Comparison of ENCODE assay signal across 10 cellular contexts in the genomic region with DNA sequence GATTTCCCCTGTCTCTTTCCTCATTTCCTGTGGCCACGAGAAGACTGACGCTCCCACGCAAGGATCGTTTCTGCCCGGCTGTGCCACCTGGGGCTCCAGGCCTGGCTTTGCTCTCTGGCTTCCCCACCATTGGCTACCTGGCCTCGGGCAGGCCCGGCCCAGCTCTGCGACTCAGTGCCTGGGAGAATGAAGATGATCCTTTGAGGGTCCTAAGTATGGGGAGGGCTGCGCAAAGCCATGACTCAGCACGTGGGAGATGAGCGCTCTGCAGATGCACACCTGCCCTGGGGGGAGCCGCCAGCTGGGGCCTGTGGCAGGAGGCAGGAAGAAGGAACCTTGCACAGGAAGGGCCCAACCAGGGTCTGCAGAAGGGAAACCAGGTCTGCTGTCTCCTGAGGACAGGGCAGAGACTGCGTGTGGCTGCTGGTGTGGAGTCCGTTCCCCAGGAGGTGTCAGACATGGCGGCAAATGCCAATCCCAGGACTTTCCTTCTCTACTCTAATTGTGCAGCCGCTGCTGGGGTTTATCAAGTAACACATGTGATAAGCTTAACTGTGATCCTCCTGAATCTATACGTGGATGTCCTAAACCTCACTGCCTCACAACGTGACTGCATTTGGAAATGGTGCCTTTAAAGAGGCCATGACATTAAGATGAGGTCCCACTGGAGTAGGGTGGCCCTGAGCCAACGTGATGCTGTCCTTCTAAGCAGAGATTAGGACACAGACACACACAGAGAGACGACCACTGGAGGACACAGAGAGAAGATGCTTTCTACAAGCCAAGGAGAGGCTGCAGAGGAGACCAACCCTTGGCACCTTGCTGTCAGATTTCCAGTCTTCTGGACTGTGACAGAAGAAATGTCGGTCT. TPM values are rescaled to one million over a fixed set of nuclear protein-coding genes. Genes with fewer than 3 reads are reported as not detected.
DNase-seq lines count a peak whose midpoint lies in the region; ATAC-seq, FAIRE-seq and TF ChIP-seq lines count a peak whose summit lies in the region.
"Had no signal": no experiment of that assay in that cellular context is flagged by ENCODE, and none has a peak within 500 bp of the region (broad histone marks: within the 10 kb centered on the region; RNA-seq: fewer than 3 reads in every experiment).

No MANE protein-coding gene starts in this region.

- in situ Hi-C loops in Panc1 (cut with HindIII; ENCODE audit: low pct_unique_long_range_greater_than_20kb, low sequenced_read_pairs) = no loop called here

- TF ChIP-seq CTCF in liver (IDR thresholded peaks at IDR 0.05; ENCODE audit: low read depth, low read length, missing input control) = no peak
- no peak for TF ChIP-seq CTCF in right lobe of liver (IDR thresholded peaks at IDR 0.05)
- TF ChIP-seq CTCF in Panc1 (IDR thresholded peaks at IDR 0.05) = no peak

- H3K36me3 ChIP-seq in liver (ENCODE audit: control insufficient read depth in 4 of 4, insufficient read depth in 3 of 4, low read depth in 1 of 4, low read length in 3 of 4) = peaks cover 0 to 9% (median 1%) of the 10 kb centered on the region in 4 donors
- H3K36me3 ChIP-seq in right lobe of liver = peaks cover 0 to 10% (median 0%) of the 10 kb centered on the region in 4 donors
- no peaks in the 10 kb centered on the region; the same call in 1 of the 2 replicates for H3K36me3 ChIP-seq in Panc1 (ENCODE audit: control insufficient read depth, insufficient read depth, low read length)
- H3K36me3 ChIP-seq in effector memory CD4-positive, alpha-beta T cell (ENCODE audit: control insufficient read depth, insufficient read depth, low read length) = peaks cover 29% of the 10 kb centered on the region
- H3K36me3 ChIP-seq in small intestine (ENCODE audit: control insufficient read depth in 2 of 2, insufficient read depth in 2 of 2, low read length in 2 of 2) = peaks cover 0 to 2% of the 10 kb centered on the region in 2 donors

- POLR2A ChIA-PET in Panc1 (lab: Charles Lee) = interaction anchor here (0.6 kb wide), 1 partner anchor 32 kb away, joined by 15 read pairs; no protein-coding TSS in a partner anchor

- no peak for DNase-seq in right lobe of liver
- DNase-seq in Panc1 (ENCODE audit: low read depth, low spot score) = no peak
- DNase-seq in effector memory CD4-positive, alpha-beta T cell = peak in 1 of 3 donors; percentile 18
- peak; percentile 42 for DNase-seq in ureter (ENCODE audit: low spot score)
- DNase-seq in NCI-H1930 (lab: John Stamatoyannopoulos, UW) = no peak
- no peak for DNase-seq in small intestine
- DNase-seq: COR-L47 had no signal

- no peak for ATAC-seq in right lobe of liver
- no peak for ATAC-seq in Panc1
- ATAC-seq in GM19452 (IDR thresholded peaks at IDR 0.05; ENCODE audit: unreplicated experiment) = no peak

- H3K4me1 ChIP-seq in liver (ENCODE audit: control insufficient read depth in 4 of 4, insufficient read depth in 4 of 4, low read length in 3 of 4) = peaks cover 4 to 22% (median 14%) of the 10 kb centered on the region in 4 donors
- H3K4me1 ChIP-seq in right lobe of liver = peaks cover 0 to 27% (median 19%) of the 10 kb centered on the region in 4 donors
- H3K4me1 ChIP-seq in Panc1 (ENCODE audit: control insufficient read depth, insufficient read depth, low read length) = peaks cover 80% of the 10 kb centered on the region
- peaks cover 62% of the 10 kb centered on the region for H3K4me1 ChIP-seq in effector memory CD4-positive, alpha-beta T cell (ENCODE audit: control insufficient read depth, insufficient read depth, low read length, poor library complexity, severe bottlenecking)
- H3K4me1 ChIP-seq in small intestine (ENCODE audit: control insufficient read depth in 2 of 2, insufficient read depth in 1 of 2, low read depth in 1 of 2, low read length in 1 of 2) = peaks cover 15 to 24% of the 10 kb centered on the region in 2 donors

- CTCF ChIA-PET in Panc1 (lab: Charles Lee) = no interaction called here

- TF ChIP-seq POLR2A in right lobe of liver (IDR thresholded peaks at IDR 0.05) = no peak

- H3K27me3 ChIP-seq in liver (ENCODE audit: control insufficient read depth in 4 of 4, insufficient read depth in 4 of 4, low read length in 3 of 4) (no peaks in the 10 kb centered on the region), right lobe of liver (no peaks in the 10 kb centered on the region), Panc1 (ENCODE audit: control insufficient read depth, insufficient read depth, low read length) (no peaks in the 10 kb centered on the region), small intestine (ENCODE audit: control insufficient read depth in 2 of 2, insufficient read depth in 2 of 2, low read length in 2 of 2) (no peaks in the 10 kb centered on the region)
- H3K27me3 ChIP-seq in effector memory CD4-positive, alpha-beta T cell (replicated peaks; ENCODE audit: control insufficient read depth, insufficient read depth, low read length, poor library complexity, severe bottlenecking) = no peaks in the 10 kb centered on the region

- H3K9ac ChIP-seq in liver (ENCODE audit: low read depth in 1 of 2, low read length in 2 of 2) = no peak overlapping the region
- H3K9ac ChIP-seq: parathyroid adenoma had no signal

- WGBS in liver = 87% methylated on average over 21 of the region's 21 CpGs
- WGBS in right lobe of liver (ENCODE audit: insufficient coverage, low coverage, low lambda C conversion rate, missing lambda C conversion rate) = 65% methylated on average over 12 of the region's 21 CpGs
- 74 to 79% (median 79%) methylated on average over 21 of the region's 21 CpGs for WGBS in small intestine, 3 donors

- intact Hi-C loops in right lobe of liver (cut with DNase I) (no loop called here), Panc1 (cut with micrococcal nuclease; ENCODE audit: unreplicated experiment) (no loop called here)

- FAIRE-seq in small intestine (lab: Jason Lieb, UNC) = no peak

- H3K27ac ChIP-seq in liver (ENCODE audit: low read depth in 1 of 2, low read length in 2 of 2) (peak overlapping the region; percentile 20 to 25), right lobe of liver (peak overlapping the region in 1 of 3 donors; percentile 35), Panc1 (ENCODE audit: low read length) (peak overlapping the region; percentile 95), small intestine (ENCODE audit: low read depth in 1 of 2, low read length in 1 of 2) (peak overlapping the region in 1 of 2 donors; percentile 1)
- peak overlapping the region; percentile 83 for H3K27ac ChIP-seq in effector memory CD4-positive, alpha-beta T cell (ENCODE audit: insufficient read depth, low read length, poor library complexity, severe bottlenecking)

- TF ChIP-seq RAD21 in liver (IDR thresholded peaks at IDR 0.05) = no peak

- H3K9me3 ChIP-seq in liver (ENCODE audit: control insufficient read depth in 4 of 4, low read length in 3 of 4) (no peaks in the 10 kb centered on the region), right lobe of liver (no peaks in the 10 kb centered on the region), Panc1 (ENCODE audit: control insufficient read depth, insufficient read depth, low read depth, low read length) (no peaks in the 10 kb centered on the region), small intestine (ENCODE audit: control insufficient read depth, low read depth) (no peaks in the 10 kb centered on the region)
- H3K9me3 ChIP-seq in effector memory CD4-positive, alpha-beta T cell (ENCODE audit: control insufficient read depth, low read length) = no peaks in the 10 kb centered on the region

- no TSS peak for BruUV-seq in Panc1 (replicated peaks; lab: Mats Ljungman, UMichigan)

- no peak overlapping the region for H3K4me3 ChIP-seq in liver (ENCODE audit: low read depth in 1 of 3, low read length in 3 of 3)
- H3K4me3 ChIP-seq in right lobe of liver = no peak overlapping the region
- no peak overlapping the region for H3K4me3 ChIP-seq in Panc1 (ENCODE audit: low read depth in 2 of 2, low read length in 2 of 2)
- peak overlapping the region; percentile 7 for H3K4me3 ChIP-seq in effector memory CD4-positive, alpha-beta T cell (ENCODE audit: insufficient read depth, low read depth, low read length, poor library complexity, severe bottlenecking)
- H3K4me3 ChIP-seq in small intestine (ENCODE audit: low read depth in 1 of 2, low read length in 2 of 2) = no peak overlapping the region

TF ChIP-seq in liver, 16 proteins besides CTCF, POLR2A, EP300 and RAD21 (continues in another document):
- no peak for TF ChIP-seq RXRA (IDR thresholded peaks at IDR 0.05)
- TF ChIP-seq HNF4G (IDR thresholded peaks at IDR 0.05) = no peak
- TF ChIP-seq, protein P1, sequence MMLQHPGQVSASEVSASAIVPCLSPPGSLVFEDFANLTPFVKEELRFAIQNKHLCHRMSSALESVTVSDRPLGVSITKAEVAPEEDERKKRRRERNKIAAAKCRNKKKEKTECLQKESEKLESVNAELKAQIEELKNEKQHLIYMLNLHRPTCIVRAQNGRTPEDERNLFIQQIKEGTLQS (IDR thresholded peaks at IDR 0.05) = no peak
- no peak for TF ChIP-seq EGR1 (IDR thresholded peaks at IDR 0.05; ENCODE audit: low read depth in 2 of 2)
- TF ChIP-seq GABPA (IDR thresholded peaks at IDR 0.05 in 1 of 2, conservative IDR thresholded peaks at IDR 0.05 in 1 of 2) = no peak
- no peak for TF ChIP-seq TAF1 (conservative IDR thresholded peaks at IDR 0.05)
- no peak for TF ChIP-seq YY1 (IDR thresholded peaks at IDR 0.05)
- TF ChIP-seq HNF4A (conservative IDR thresholded peaks at IDR 0.05) = no peak
- TF ChIP-seq, protein P2, sequence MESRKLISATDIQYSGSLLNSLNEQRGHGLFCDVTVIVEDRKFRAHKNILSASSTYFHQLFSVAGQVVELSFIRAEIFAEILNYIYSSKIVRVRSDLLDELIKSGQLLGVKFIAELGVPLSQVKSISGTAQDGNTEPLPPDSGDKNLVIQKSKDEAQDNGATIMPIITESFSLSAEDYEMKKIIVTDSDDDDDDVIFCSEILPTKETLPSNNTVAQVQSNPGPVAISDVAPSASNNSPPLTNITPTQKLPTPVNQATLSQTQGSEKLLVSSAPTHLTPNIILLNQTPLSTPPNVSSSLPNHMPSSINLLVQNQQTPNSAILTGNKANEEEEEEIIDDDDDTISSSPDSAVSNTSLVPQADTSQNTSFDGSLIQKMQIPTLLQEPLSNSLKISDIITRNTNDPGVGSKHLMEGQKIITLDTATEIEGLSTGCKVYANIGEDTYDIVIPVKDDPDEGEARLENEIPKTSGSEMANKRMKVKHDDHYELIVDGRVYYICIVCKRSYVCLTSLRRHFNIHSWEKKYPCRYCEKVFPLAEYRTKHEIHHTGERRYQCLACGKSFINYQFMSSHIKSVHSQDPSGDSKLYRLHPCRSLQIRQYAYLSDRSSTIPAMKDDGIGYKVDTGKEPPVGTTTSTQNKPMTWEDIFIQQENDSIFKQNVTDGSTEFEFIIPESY (IDR thresholded peaks at IDR 0.05) = no peak
- no peak for TF ChIP-seq SP1 (IDR thresholded peaks at IDR 0.05)
- TF ChIP-seq, protein P3, sequence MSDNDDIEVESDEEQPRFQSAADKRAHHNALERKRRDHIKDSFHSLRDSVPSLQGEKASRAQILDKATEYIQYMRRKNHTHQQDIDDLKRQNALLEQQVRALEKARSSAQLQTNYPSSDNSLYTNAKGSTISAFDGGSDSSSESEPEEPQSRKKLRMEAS (IDR thresholded peaks at IDR 0.05) = no peak

RNA-seq across cellular contexts. Expression of a gene that starts 32.8 kb away (rescaled TPM):
- 10 to 100 TPM; 21.3 to 23.3 TPM for total RNA-seq in liver
- 10 to 100 TPM in 1 of 2 donors, 1 to 10 TPM in 1; 9.7 to 14.1 TPM for polyA plus RNA-seq in liver
- total RNA-seq in right lobe of liver = 10 to 100 TPM; 24.0 to 40.8 (median 27.6) TPM
- 88.8 TPM for total RNA-seq in Panc1 (2021; ENCODE audit: unreplicated experiment)
- 59.2 TPM for polyA plus RNA-seq in Panc1 (2012; ENCODE audit: insufficient read length)
- total RNA-seq in ureter = 78.7 TPM
- polyA plus RNA-seq in small intestine = 10 to 100 TPM; 14.3 to 25.1 (median 20.8) TPM
